28 cellular contexts compared by ENCODE assay signal in genomic region chr6:52620906-52621190, GRCh38.
"Had no signal": no experiment of that assay in that cellular context is flagged by ENCODE, and none has a peak within 500 bp of the region (broad histone marks: within the 10 kb centered on the region; RNA-seq: fewer than 3 reads in every experiment).

No MANE protein-coding gene starts in this region.

- H3K27ac ChIP-seq: adrenal gland, neural progenitor cell, thoracic aorta had no signal

- H3K36me3 ChIP-seq: adrenal gland, neural progenitor cell, thoracic aorta had no signal

- H3K4me2 ChIP-seq: neural progenitor cell had no signal

- H3K27me3 ChIP-seq: adrenal gland, neural progenitor cell had no signal

- H3K9ac ChIP-seq: neural progenitor cell had no signal

- DNase-seq: activated CD4-positive, alpha-beta memory T cell treated with anti-CD3 and anti-CD28 coated beads for 36 hours; activated CD4-positive, alpha-beta T cell treated with anti-CD3 and anti-CD28 coated beads, Interleukin-2, amount 10 ng/mL, durations not matched to agents 24 days and 14 days; activated CD4-positive, CD25-positive, alpha-beta regulatory T cell treated with anti-CD3 and anti-CD28 coated beads, Interleukin-2, amount 50 U/mL, for 72 hours; activated CD8-positive, alpha-beta memory T cell treated with anti-CD3 and anti-CD28 coated beads, Interleukin-2, amount 50 U/mL, for 4 hours; activated effector memory CD4-positive, alpha-beta T cell treated with anti-CD3 and anti-CD28 coated beads, Interleukin-2, amount 50 U/mL, for 16 hours; activated naive CD4-positive, alpha-beta T cell treated with anti-CD3 and anti-CD28 coated beads for 36 hours; activated naive CD8-positive, alpha-beta T cell treated with anti-CD3 and anti-CD28 coated beads for 36 hours; activated T-cell treated with anti-CD3 and anti-CD28 coated beads, Interleukin-2, amount 50 U/mL, for 1 hour; adrenal gland; aorta; caudate nucleus; cortex of kidney; effector memory CD8-positive, alpha-beta T cell; erythroblast; head of caudate nucleus; hippocampal formation; immature natural killer cell; kidney; left colon; natural killer cell; right cardiac atrium; stimulated activated CD4-positive, alpha-beta T cell treated with anti-CD3 and anti-CD28 coated beads, Interleukin-15, amount 100 ng/mL, for 24 hours; stimulated activated CD4-positive, alpha-beta T cell treated with anti-CD3 and anti-CD28 coated beads, Interleukin-2, amount 100 ng/mL, for 48 hours; stimulated activated naive CD4-positive, alpha-beta T cell treated with Interleukin-2 at 50 U/mL for 16 hours; T1000; trophoblast cell had no signal

- ATAC-seq: effector memory CD8-positive, alpha-beta T cell; left colon; natural killer cell; right cardiac atrium had no signal

- H3K9me3 ChIP-seq: adrenal gland, thoracic aorta had no signal

- H3K4me1 ChIP-seq: adrenal gland, neural progenitor cell had no signal

- H3K4me3 ChIP-seq: adrenal gland, neural progenitor cell, thoracic aorta had no signal
